ENCODE assay signal across 1 cellular context in the genomic region with DNA sequence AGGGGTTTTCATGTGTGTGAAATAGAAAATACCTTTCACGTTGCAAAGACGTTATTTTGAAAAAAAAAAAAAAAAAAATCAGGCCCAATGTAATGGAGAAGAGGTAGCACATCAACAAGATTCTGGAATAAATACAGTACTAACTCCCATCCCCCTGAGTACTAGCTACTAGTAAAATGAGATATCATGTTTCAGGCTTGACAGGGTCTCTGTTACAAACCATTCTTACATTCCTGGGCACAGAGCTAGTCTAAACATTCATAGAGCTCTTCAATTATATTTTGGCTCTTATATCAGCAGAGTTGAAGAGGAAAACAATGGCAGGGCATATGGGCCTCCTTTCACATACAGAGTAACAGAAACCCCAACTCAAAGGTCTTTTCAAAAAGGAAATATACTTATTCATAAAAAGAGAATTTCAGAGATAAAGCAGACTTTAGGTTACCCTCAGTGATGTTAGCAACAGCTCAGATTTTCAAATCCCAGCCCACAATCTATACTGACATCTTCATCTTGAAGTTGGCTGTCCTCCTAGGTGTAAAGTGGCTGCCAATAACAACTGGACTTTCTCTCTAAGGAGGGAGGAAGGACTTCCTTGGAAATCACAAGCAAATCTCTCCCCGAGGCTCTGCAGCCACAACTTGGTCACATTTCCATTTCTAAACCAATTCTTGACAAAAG.
A peak's percentile ranks its signal among the peaks of the same experiment; 100 is the strongest.
TF ChIP-seq lines count a peak whose summit lies in the region.

No MANE protein-coding gene starts in this region.

TF ChIP-seq in SK-N-SH treated with all-trans-retinoic acid at 6 μM for 48 hours, 23 proteins besides CTCF, POLR2A, EP300 and RAD21 (continued from another document):
- TF ChIP-seq POU6F1 (CRISPR knock-in tag; IDR thresholded peaks at IDR 0.05; ENCODE audit: borderline replicate concordance, low read depth) (peak; percentile 69; the same call in 1 of the 2 replicates), ISL1 (CRISPR knock-in tag; IDR thresholded peaks at IDR 0.05) (peak; percentile 87)
